Comparison of ENCODE assay signal across 22 cellular contexts in the genomic region with DNA sequence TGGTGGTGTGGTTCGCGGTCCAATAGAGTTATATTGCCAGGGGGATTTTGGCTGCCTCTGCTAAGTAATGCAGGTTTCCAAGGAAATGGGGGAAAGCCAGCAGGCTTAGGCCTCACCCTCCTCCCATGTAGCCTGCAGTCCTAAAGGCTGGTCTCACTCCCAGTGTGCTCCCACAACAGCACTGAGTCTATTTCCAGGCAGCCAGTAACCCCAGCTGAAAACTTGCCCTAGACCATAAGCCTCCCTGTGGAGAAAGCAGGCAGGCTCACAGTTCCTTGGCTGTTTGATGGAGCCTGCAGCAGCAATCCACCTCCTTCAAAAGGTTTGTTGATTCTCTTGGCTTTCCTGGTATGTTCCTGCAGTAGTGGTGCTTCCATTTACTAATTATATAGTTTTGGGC.
"Had no signal": no experiment of that assay in that cellular context is flagged by ENCODE, and none has a peak within 500 bp of the region (broad histone marks: within the 10 kb centered on the region; RNA-seq: fewer than 3 reads in every experiment).

No MANE protein-coding gene starts in this region.

- ATAC-seq: activated naive CD4-positive, alpha-beta T cell treated with anti-CD3 and anti-CD28 coated beads, Interleukin-2, amount 50 U/mL, for 72 hours; activated naive CD8-positive, alpha-beta T cell treated with anti-CD3 and anti-CD28 coated beads, Interleukin-2, amount 50 U/mL, for 24 hours; activated T-cell treated with anti-CD3 and anti-CD28 coated beads, Interleukin-2, amount 50 U/mL, for 4 hours; body of pancreas; T-cell had no signal

- H3K9me3 ChIP-seq: ascending aorta, body of pancreas had no signal

- H3K27ac Mint-ChIP-seq: activated CD4-positive, alpha-beta memory T cell treated with anti-CD3 and anti-CD28 coated beads for 36 hours; activated CD4-positive, alpha-beta T cell treated with anti-CD3 and anti-CD28 coated beads, Interleukin-2, amount 10 ng/mL, durations not matched to agents 7 days and 5 days; activated naive CD4-positive, alpha-beta T cell treated with anti-CD3 and anti-CD28 coated beads, Interleukin-2, amount 50 U/mL, for 72 hours; activated naive CD8-positive, alpha-beta T cell treated with anti-CD3 and anti-CD28 coated beads, Interleukin-2, amount 50 U/mL, for 24 hours; T-cell had no signal

- H3K36me3 Mint-ChIP-seq: activated CD4-positive, alpha-beta memory T cell treated with anti-CD3 and anti-CD28 coated beads for 36 hours; T-cell had no signal

- H3K4me3 Mint-ChIP-seq: activated CD4-positive, alpha-beta memory T cell treated with anti-CD3 and anti-CD28 coated beads for 36 hours; activated CD4-positive, alpha-beta T cell treated with anti-CD3 and anti-CD28 coated beads, Interleukin-2, amount 10 ng/mL, durations not matched to agents 7 days and 5 days; activated naive CD8-positive, alpha-beta T cell treated with anti-CD3 and anti-CD28 coated beads, Interleukin-2, amount 50 U/mL, for 24 hours; activated T-cell treated with anti-CD3 and anti-CD28 coated beads, Interleukin-2, amount 50 U/mL, for 4 hours; T-cell had no signal

- H3K4me1 ChIP-seq: ascending aorta, body of pancreas had no signal

- H3K4me1 Mint-ChIP-seq: activated CD4-positive, alpha-beta T cell treated with anti-CD3 and anti-CD28 coated beads, Interleukin-2, amount 10 ng/mL, durations not matched to agents 7 days and 5 days; activated naive CD8-positive, alpha-beta T cell treated with anti-CD3 and anti-CD28 coated beads, Interleukin-2, amount 50 U/mL, for 24 hours; T-cell had no signal

- H3K4me3 ChIP-seq: ascending aorta, body of pancreas, PC-9, SK-N-MC had no signal

- H3K27ac ChIP-seq: ascending aorta, body of pancreas, KMS-11, PC-9, SK-N-MC, VCaP had no signal

- H2AFZ ChIP-seq: PC-9 had no signal

- H3K4me2 ChIP-seq: KMS-11, PC-9 had no signal

- H3K27me3 Mint-ChIP-seq: activated CD4-positive, alpha-beta memory T cell treated with anti-CD3 and anti-CD28 coated beads for 36 hours; activated CD4-positive, alpha-beta T cell treated with anti-CD3 and anti-CD28 coated beads, Interleukin-2, amount 10 ng/mL, durations not matched to agents 7 days and 5 days; activated naive CD8-positive, alpha-beta T cell treated with anti-CD3 and anti-CD28 coated beads, Interleukin-2, amount 50 U/mL, for 24 hours; T-cell had no signal

- H3K36me3 ChIP-seq: ascending aorta had no signal

- H3K27me3 ChIP-seq: ascending aorta, body of pancreas had no signal

- H3K9ac ChIP-seq: KMS-11 had no signal

- DNase-seq: activated CD4-positive, alpha-beta memory T cell treated with anti-CD3 and anti-CD28 coated beads for 36 hours; activated CD4-positive, alpha-beta T cell treated with anti-CD3 and anti-CD28 coated beads, Interleukin-2, amount 10 ng/mL, durations not matched to agents 7 days and 5 days; activated CD4-positive, CD25-positive, alpha-beta regulatory T cell; activated CD8-positive, alpha-beta memory T cell treated with anti-CD3 and anti-CD28 coated beads for 24 hours; activated effector memory CD4-positive, alpha-beta T cell treated with anti-CD3 and anti-CD28 coated beads, Interleukin-2, amount 50 U/mL, for 16 hours; activated naive CD4-positive, alpha-beta T cell treated with Interleukin-2 at 50 U/mL for 16 hours; activated naive CD8-positive, alpha-beta T cell treated with anti-CD3 and anti-CD28 coated beads, Interleukin-2, amount 50 U/mL, for 24 hours; activated T-cell treated with anti-CD3 and anti-CD28 coated beads, Interleukin-2, amount 50 U/mL, for 4 hours; amniotic stem cell; body of pancreas; NCI-H1092; NCI-H1417 treated with DMSO at 0.1 percent for 48 hours; NCI-H1694; NCI-H2029; NCI-H2107; PC-9; T-cell had no signal
